ENCODE assay signal across 8 cellular contexts in genomic region chr10:124530215-124530665, GRCh38.
DNase-seq lines count a peak whose midpoint lies in the region; ATAC-seq and TF ChIP-seq lines count a peak whose summit lies in the region.

No MANE protein-coding gene starts in this region.

- DNase-seq in DMS153 treated with DMSO at 0.1 percent for 48 hours (lab: John Stamatoyannopoulos, UW; ENCODE audit: unreplicated experiment) (peak; percentile 60), HS-5 (ENCODE audit: low read depth) (peak; percentile 13), Peyer's patch (peak; percentile 92 to 95 (median 93)), activated T-helper 1 cell treated with Interleukin-2 at 50 U/mL for 16 hours (ENCODE audit: low read depth) (peak; percentile 74), fibroblast of mammary gland (ENCODE audit: low read depth) (peak; percentile 76), neuronal stem cell (ENCODE audit: low spot score) (peak; percentile 70), stomach (peak; percentile 90)

- H2BK15ac ChIP-seq in neuronal stem cell (ENCODE audit: low read length), result peak overlapping the region; percentile 54

- no peak for TF ChIP-seq EP300 in stomach (IDR thresholded peaks at IDR 0.05)

- H4K8ac ChIP-seq in neuronal stem cell (ENCODE audit: low read depth, low read length), result no peak overlapping the region

- TF ChIP-seq POLR2A in Peyer's patch (IDR thresholded peaks at IDR 0.05) (no peak), stomach (IDR thresholded peaks at IDR 0.05) (no peak)

- peak overlapping the region; percentile 17 for H3K4ac ChIP-seq in neuronal stem cell (ENCODE audit: low read length)

- H2BK5ac ChIP-seq in neuronal stem cell (ENCODE audit: low read length), result peak overlapping the region; percentile 25

- no peaks in the 10 kb centered on the region for H3K36me3 ChIP-seq in Peyer's patch
- H3K36me3 ChIP-seq in neuronal stem cell (replicated peaks in 1 of 2; ENCODE audit: control insufficient read depth in 2 of 2, insufficient read depth in 2 of 2, low read length in 2 of 2), result no peaks in the 10 kb centered on the region
- H3K36me3 ChIP-seq in stomach, result no peaks in the 10 kb centered on the region

- no CpG with 5 or more reads among the region's 18 CpGs for WGBS in neuronal stem cell (ENCODE audit: extremely low coverage in 2 of 2, insufficient read length in 2 of 2, insufficient replicate concordance in 1 of 2), 2 donors
- 10 to 44% (median 14%) methylated on average over 3 to 18 of the region's 18 CpGs for WGBS in stomach, 5 donors

- H4K91ac ChIP-seq in neuronal stem cell (ENCODE audit: low read depth, low read length, poor library complexity), result peak overlapping the region; percentile 79

- H3K9me3 ChIP-seq in Peyer's patch, result no peaks in the 10 kb centered on the region
- H3K9me3 ChIP-seq in neuronal stem cell (replicated peaks in 1 of 2; ENCODE audit: control insufficient read depth in 2 of 2, insufficient read depth in 1 of 2, low read depth in 1 of 2, low read length in 2 of 2), result peaks cover 0 to 2% of the 10 kb centered on the region in 2 donors
- H3K9me3 ChIP-seq in stomach, result no peaks in the 10 kb centered on the region

- H3K27ac ChIP-seq in Peyer's patch (no peak overlapping the region), neuronal stem cell (replicated peaks; ENCODE audit: low read length) (no peak overlapping the region), stomach (no peak overlapping the region)

- peak overlapping the region; percentile 86 for H2AK5ac ChIP-seq in neuronal stem cell (ENCODE audit: low read depth, low read length)

- TF ChIP-seq CTCF in Peyer's patch (IDR thresholded peaks at IDR 0.05) (peak; percentile 81 to 93 (median 90)), fibroblast of mammary gland (conservative IDR thresholded peaks at IDR 0.05; ENCODE audit: control insufficient read depth, insufficient read depth, low read depth, low read length) (peak; percentile 81), stomach (IDR thresholded peaks at IDR 0.05) (peak in 5 of 7 experiments; percentile 73 to 91 (median 82))

- peak overlapping the region; percentile 27 for H3K14ac ChIP-seq in neuronal stem cell (ENCODE audit: low read length)

- peak overlapping the region; percentile 46 for H3K23ac ChIP-seq in neuronal stem cell (ENCODE audit: low read depth, low read length, poor library complexity)

- peak; percentile 86 for ATAC-seq in GM21381 (IDR thresholded peaks at IDR 0.05; ENCODE audit: unreplicated experiment)

- no peak overlapping the region for H2BK12ac ChIP-seq in neuronal stem cell (ENCODE audit: low read length)

- H3K4me3 ChIP-seq in Peyer's patch (no peak overlapping the region), fibroblast of mammary gland (ENCODE audit: control insufficient read depth, low read depth, low read length) (no peak overlapping the region), neuronal stem cell (ENCODE audit: low read length in 2 of 2) (no peak overlapping the region), stomach (no peak overlapping the region)

- no peaks in the 10 kb centered on the region for H3K27me3 ChIP-seq in Peyer's patch
- H3K27me3 ChIP-seq in neuronal stem cell (ENCODE audit: control insufficient read depth in 3 of 3, insufficient read depth in 3 of 3, low read depth in 1 of 3, low read length in 3 of 3), result no peaks in the 10 kb centered on the region
- no peaks in the 10 kb centered on the region for H3K27me3 ChIP-seq in stomach

- H2AFZ ChIP-seq in neuronal stem cell (ENCODE audit: low read length), result peak overlapping the region; percentile 89

- no peak overlapping the region for H2BK120ac ChIP-seq in neuronal stem cell (ENCODE audit: low read depth, low read length)

- H3K4me1 ChIP-seq in Peyer's patch (peaks cover 0 to 16% (median 6%) of the 10 kb centered on the region in 4 donors), neuronal stem cell (ENCODE audit: control insufficient read depth in 2 of 2, insufficient read depth in 1 of 2, low read depth in 1 of 2, low read length in 2 of 2) (peaks cover 2 to 6% of the 10 kb centered on the region in 2 donors), stomach (peaks cover 0 to 23% (median 8%) of the 10 kb centered on the region in 4 donors)

- H3K9ac ChIP-seq in neuronal stem cell (ENCODE audit: low read depth, low read length, poor library complexity), result no peak overlapping the region

- H3K18ac ChIP-seq in neuronal stem cell (ENCODE audit: low read length), result peak overlapping the region; percentile 87

- no peaks in the 10 kb centered on the region for H3K79me1 ChIP-seq in neuronal stem cell (ENCODE audit: low read depth, low read length)

- no peak overlapping the region for H3K4me2 ChIP-seq in neuronal stem cell (ENCODE audit: insufficient read depth, low read length, poor library complexity, severe bottlenecking)

- intact Hi-C loops in stomach (cut with DNase I; ENCODE audit: low total_unique reads), result loop anchor here (10.0 kb wide), 1 partner anchor 295 kb away; no protein-coding TSS in a partner anchor

Comparison
In these comparisons a context has a peak if more than half of its experiments do, and no peak if none do; other contexts are left out.
1. DNase-seq: peak in every context shown above with its lines; median percentile 93 in Peyer's patch; 90 in stomach; 76 in fibroblast of mammary gland; 74 in activated T-helper 1 cell treated with Interleukin-2 at 50 U/mL for 16 hours; 70 in neuronal stem cell; 60 in DMS153 treated with DMSO at 0.1 percent for 48 hours; 13 in HS-5.